Comparison of ENCODE assay signal across 8 cellular contexts in genomic region chr11:65611028-65611757, GRCh38. TPM values are rescaled to one million over a fixed set of nuclear protein-coding genes. Genes with fewer than 3 reads are reported as not detected.
A peak's percentile ranks its signal among the peaks of the same experiment; 100 is the strongest.
DNase-seq lines count a peak whose midpoint lies in the region; ATAC-seq and TF ChIP-seq lines count a peak whose summit lies in the region.

No MANE protein-coding gene starts in this region.

- H3K9ac ChIP-seq in mammary epithelial cell (ENCODE audit: insufficient read depth, low read length): no peak overlapping the region

- intact Hi-C loops in MCF 10A (cut with micrococcal nuclease): no loop called here
- intact Hi-C loops in mammary epithelial cell (cut with micrococcal nuclease): no loop called here

- DNase-seq in MCF 10A (ENCODE audit: unreplicated experiment): no peak
- DNase-seq in mammary epithelial cell: no peak
- DNase-seq in choroid plexus epithelial cell (ENCODE audit: low read depth): no peak
- peak; percentile 63 for DNase-seq in middle frontal gyrus (ENCODE audit: extremely low spot score, low spot score)
- DNase-seq in NCI-H526 treated with DMSO at 0.1 percent for 48 hours (lab: John Stamatoyannopoulos, UW): no peak
- no peak for DNase-seq in SW 1271 (lab: John Stamatoyannopoulos, UW)
- no peak for DNase-seq in NCI-H446 treated with DMSO at 0.1 percent for 48 hours (lab: John Stamatoyannopoulos, UW)

- no peaks in the 10 kb centered on the region for H3K27me3 Mint-ChIP-seq in MCF 10A (ENCODE audit: insufficient read depth, unreplicated experiment)

- H3K4me3 ChIP-seq in mammary epithelial cell (replicated peaks in 1 of 3; ENCODE audit: insufficient read depth in 1 of 3, low read depth in 2 of 3, low read length in 3 of 3) (no peak overlapping the region), choroid plexus epithelial cell (ENCODE audit: low read depth, low read length) (peak overlapping the region; percentile 85)

- H2AFZ ChIP-seq in mammary epithelial cell (ENCODE audit: low read depth, low read length): no peak overlapping the region

- no peaks in the 10 kb centered on the region for H3K9me3 ChIP-seq in mammary epithelial cell (replicated peaks; ENCODE audit: insufficient read depth, low read length)

- H3K4me3 Mint-ChIP-seq in MCF 10A (ENCODE audit: unreplicated experiment): no peak overlapping the region

- H3K4me1 Mint-ChIP-seq in MCF 10A (ENCODE audit: insufficient read depth, unreplicated experiment): peaks cover 31% of the 10 kb centered on the region

- H3K4me1 ChIP-seq in mammary epithelial cell (ENCODE audit: insufficient read depth, low read length): peaks cover 25% of the 10 kb centered on the region

- H3K9me3 Mint-ChIP-seq in MCF 10A (ENCODE audit: unreplicated experiment): no peaks in the 10 kb centered on the region

- H3K27ac Mint-ChIP-seq in MCF 10A (ENCODE audit: low read depth, unreplicated experiment): peak overlapping the region; percentile 77

- H3K36me3 Mint-ChIP-seq in MCF 10A (ENCODE audit: insufficient read depth, unreplicated experiment): peaks cover 29% of the 10 kb centered on the region

- no peak for ATAC-seq in GM18498 (IDR thresholded peaks at IDR 0.05; ENCODE audit: unreplicated experiment)

- H3K27ac ChIP-seq in mammary epithelial cell (ENCODE audit: insufficient read depth, low read depth, low read length): no peak overlapping the region

- no peaks in the 10 kb centered on the region for H3K27me3 ChIP-seq in mammary epithelial cell (ENCODE audit: insufficient read depth, low read length)

- CTCF ChIA-PET in MCF 10A (lab: Yijun Ruan, JAX): interaction anchor here (1.1 to 1.7 kb wide), 2 partner anchors 17 to 246 kb away, joined by 3 to 7 read pairs; no protein-coding TSS in a partner anchor
- CTCF ChIA-PET in mammary epithelial cell (lab: Charles Lee; ENCODE audit: low non-redundant PET): no interaction called here

- H3K36me3 ChIP-seq in mammary epithelial cell (ENCODE audit: insufficient read depth, low read length): peaks cover 10% of the 10 kb centered on the region

- in situ Hi-C loops in mammary epithelial cell (cut with MboI; ENCODE audit: low sequenced_read_pairs in 2 of 2): no loop called here

- no peaks in the 10 kb centered on the region for H4K20me1 ChIP-seq in mammary epithelial cell (ENCODE audit: insufficient read depth, low read length)

- no peak overlapping the region for H3K4me2 ChIP-seq in mammary epithelial cell (ENCODE audit: insufficient read depth, low read depth, low read length)

- POLR2A ChIA-PET in MCF 10A (lab: Yijun Ruan, JAX): interaction anchor here (0.7 to 6.9 kb wide), 4 partner anchors 19 to 39 kb away, joined by 3 to 103 read pairs (median 33); partner anchors contain the start of genes EHBP1L1, FAM89B and ZNRD2

- H3K79me2 ChIP-seq in mammary epithelial cell (ENCODE audit: insufficient read depth, low read length): peaks cover 70% of the 10 kb centered on the region

- BruUV-seq in MCF 10A (replicated peaks; lab: Mats Ljungman, UMichigan) (no TSS peak), mammary epithelial cell (replicated peaks; lab: Mats Ljungman, UMichigan) (no TSS peak)

- TF ChIP-seq CTCF in MCF 10A (IDR thresholded peaks at IDR 0.05; ENCODE audit: unreplicated experiment) (no peak), mammary epithelial cell (conservative IDR thresholded peaks at IDR 0.05 in 1 of 2, IDR thresholded peaks at IDR 0.05 in 1 of 2; ENCODE audit: extremely low read depth in 1 of 2, insufficient read depth in 1 of 2, low read depth in 1 of 2, low read length in 2 of 2) (no peak), choroid plexus epithelial cell (conservative IDR thresholded peaks at IDR 0.05; ENCODE audit: low read depth, low read length) (no peak)

- WGBS in mammary epithelial cell (ENCODE audit: low coverage, missing lambda C conversion rate): 76% methylated on average over 4 of the region's 10 CpGs

- dilution Hi-C loops in mammary epithelial cell (cut with HindIII; ENCODE audit: low sequenced_read_pairs): no loop called here

RNA-seq across cellular contexts. Expression of gene MAP3K11, which starts 2.8 kb away (rescaled TPM):
- total RNA-seq in MCF 10A (2022) (35.2 and 39.7 TPM in 2 replicates), mammary epithelial cell (10 to 100 TPM; 29.2 to 52.8 TPM)
- 22.6 TPM for polyA plus RNA-seq in mammary epithelial cell
- polyA minus RNA-seq in mammary epithelial cell: 46.9 TPM

RNA-seq across cellular contexts. Expression of gene PCNX3, which starts 4.4 kb away (rescaled TPM):
- total RNA-seq in MCF 10A (2022): 40.9 and 45.8 TPM in 2 replicates
- 10 to 100 TPM; 29.7 to 46.8 TPM for total RNA-seq in mammary epithelial cell
- 24.6 TPM for polyA plus RNA-seq in mammary epithelial cell
- polyA minus RNA-seq in mammary epithelial cell: 53.5 TPM

RNA-seq across cellular contexts. Expression of gene KCNK7, which starts 15.6 kb away (rescaled TPM):
- 0.25 TPM in 1 of 2 replicates, not detected in the other for total RNA-seq in MCF 10A (2022)
- under 1 TPM; 0.17 to 0.24 TPM for total RNA-seq in mammary epithelial cell
- 0.20 TPM for polyA plus RNA-seq in mammary epithelial cell
- 0.57 TPM for polyA minus RNA-seq in mammary epithelial cell

RNA-seq across cellular contexts. Expression of gene SIPA1, which starts 26.7 kb away (rescaled TPM):
- total RNA-seq in MCF 10A (2022): 4.9 TPM in 2 replicates
- total RNA-seq in mammary epithelial cell: 10 to 100 TPM; 13.2 to 16.1 TPM
- polyA plus RNA-seq in mammary epithelial cell: 7.5 TPM
- polyA minus RNA-seq in mammary epithelial cell: 18.7 TPM

RNA-seq across cellular contexts. Expression of gene EHBP1L1, which starts 35.3 kb away (rescaled TPM):
- total RNA-seq in MCF 10A (2022) (31.3 and 40.6 TPM in 2 replicates), mammary epithelial cell (10 to 100 TPM; 17.5 to 47.5 TPM)
- 17.7 TPM for polyA plus RNA-seq in mammary epithelial cell
- 14.2 TPM for polyA minus RNA-seq in mammary epithelial cell
